In the genomic region with DNA sequence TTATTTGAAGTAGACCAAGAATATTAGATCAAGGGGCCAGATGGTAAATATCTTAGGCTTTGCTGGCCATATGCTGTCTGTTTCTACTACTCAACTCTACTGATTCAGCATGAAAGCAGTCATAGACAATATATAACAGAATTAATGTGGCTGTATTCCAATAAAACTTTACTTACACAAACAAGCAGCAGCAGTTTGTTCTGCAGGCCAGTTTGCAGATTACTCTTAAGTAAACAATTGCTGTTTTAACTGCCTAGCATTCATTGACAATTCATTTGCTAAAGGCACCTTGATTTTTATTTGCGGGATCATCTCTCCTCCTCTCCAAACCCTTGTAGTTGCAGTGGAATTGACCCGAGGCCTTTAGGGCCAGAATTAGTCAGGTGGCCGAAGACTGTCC, we compare ENCODE assay signal across 10 cellular contexts.
"Had no signal": no experiment of that assay in that cellular context is flagged by ENCODE, and none has a peak within 500 bp of the region (broad histone marks: within the 10 kb centered on the region; RNA-seq: fewer than 3 reads in every experiment).

No MANE protein-coding gene starts in this region.

- H3K9me3 ChIP-seq: psoas muscle, upper lobe of left lung had no signal

- H3K27ac ChIP-seq: hepatocyte, psoas muscle, upper lobe of left lung had no signal

- H3K27me3 ChIP-seq: hepatocyte, upper lobe of left lung had no signal

- DNase-seq: activated CD4-positive, alpha-beta memory T cell treated with anti-CD3 and anti-CD28 coated beads, Interleukin-2, amount 10 ng/mL, durations not matched to agents 7 days and 5 days; activated gamma-delta T cell; activated T-cell treated with anti-CD3 and anti-CD28 coated beads, Interleukin-2, amount 50 U/mL, for 48 hours; dermis blood vessel endothelial cell; erythroblast; nephron progenitor cell; psoas muscle; stimulated activated CD4-positive, alpha-beta T cell treated with anti-CD3 and anti-CD28 coated beads, Interleukin-4, amount 100 ng/mL, for 1 hour; upper lobe of left lung had no signal

- H3K4me1 ChIP-seq: psoas muscle, upper lobe of left lung had no signal

- H3K36me3 ChIP-seq: upper lobe of left lung had no signal

- H3K4me3 ChIP-seq: hepatocyte, psoas muscle, upper lobe of left lung had no signal

- ATAC-seq: psoas muscle had no signal
